In genomic region chr15:30941520-30941919, GRCh38 we compare ENCODE assay signal across 19 cellular contexts. TPM values are rescaled to one million over a fixed set of nuclear protein-coding genes. Genes with fewer than 3 reads are reported as not detected.
DNase-seq lines count a peak whose midpoint lies in the region; ATAC-seq and TF ChIP-seq lines count a peak whose summit lies in the region.
"Had no signal": no experiment of that assay in that cellular context is flagged by ENCODE, and none has a peak within 500 bp of the region (broad histone marks: within the 10 kb centered on the region; RNA-seq: fewer than 3 reads in every experiment).

No MANE protein-coding gene starts in this region.

- no peaks in the 10 kb centered on the region for H3K9me3 ChIP-seq in WERI-Rb-1 (ENCODE audit: severe bottlenecking)
- H3K9me3 ChIP-seq: BE2C had no signal

- H3K9me3 Mint-ChIP-seq in activated T-cell treated with anti-CD3 and anti-CD28 coated beads, Interleukin-2, amount 50 U/mL, for 24 hours, result no peaks in the 10 kb centered on the region
- no peaks in the 10 kb centered on the region for H3K9me3 Mint-ChIP-seq in activated T-cell treated with anti-CD3 and anti-CD28 coated beads, Interleukin-2, amount 50 U/mL, for 4 hours
- no peaks in the 10 kb centered on the region for H3K9me3 Mint-ChIP-seq in glutamatergic neuron (ENCODE audit: unreplicated experiment)
- no peaks in the 10 kb centered on the region for H3K9me3 Mint-ChIP-seq in stimulated activated naive B cell treated with anti-CD40 and anti-IgM and Interleukin-4, amounts not matched to agents 10 μg/mL and 1 μg/mL and 100 μg/mL, for 72 hours
- H3K9me3 Mint-ChIP-seq in effector memory CD8-positive, alpha-beta T cell, result no peaks in the 10 kb centered on the region
- H3K9me3 Mint-ChIP-seq: CD4-positive, alpha-beta T cell had no signal

- H3K36me3 Mint-ChIP-seq in activated T-cell treated with anti-CD3 and anti-CD28 coated beads, Interleukin-2, amount 50 U/mL, for 24 hours (ENCODE audit: low read depth), result peaks cover 95% of the 10 kb centered on the region
- peaks cover 32% of the 10 kb centered on the region for H3K36me3 Mint-ChIP-seq in activated T-cell treated with anti-CD3 and anti-CD28 coated beads, Interleukin-2, amount 50 U/mL, for 4 hours (ENCODE audit: insufficient read depth)
- peaks cover 4% of the 10 kb centered on the region for H3K36me3 Mint-ChIP-seq in glutamatergic neuron (ENCODE audit: unreplicated experiment)
- H3K36me3 Mint-ChIP-seq in stimulated activated naive B cell treated with anti-CD40 and anti-IgM and Interleukin-4, amounts not matched to agents 10 μg/mL and 1 μg/mL and 100 μg/mL, for 72 hours, result peaks cover 30 to 45% of the 10 kb centered on the region in 2 donors
- peaks cover 80% of the 10 kb centered on the region for H3K36me3 Mint-ChIP-seq in effector memory CD8-positive, alpha-beta T cell (ENCODE audit: insufficient read depth)

- no peaks in the 10 kb centered on the region for H3K4me1 Mint-ChIP-seq in activated T-cell treated with anti-CD3 and anti-CD28 coated beads, Interleukin-2, amount 50 U/mL, for 24 hours (ENCODE audit: low read depth)
- no peaks in the 10 kb centered on the region for H3K4me1 Mint-ChIP-seq in activated T-cell treated with anti-CD3 and anti-CD28 coated beads, Interleukin-2, amount 50 U/mL, for 4 hours (ENCODE audit: low read depth)
- peaks cover 11% of the 10 kb centered on the region for H3K4me1 Mint-ChIP-seq in glutamatergic neuron (ENCODE audit: low read depth, unreplicated experiment)
- H3K4me1 Mint-ChIP-seq in stimulated activated naive B cell treated with anti-CD40 and anti-IgM and Interleukin-4, amounts not matched to agents 10 μg/mL and 1 μg/mL and 100 μg/mL, for 72 hours, result no peaks in the 10 kb centered on the region
- no peaks in the 10 kb centered on the region for H3K4me1 Mint-ChIP-seq in effector memory CD8-positive, alpha-beta T cell (ENCODE audit: low read depth in 2 of 2)

- no peaks in the 10 kb centered on the region for H3K27me3 ChIP-seq in WERI-Rb-1 (ENCODE audit: insufficient read depth, low read depth, severe bottlenecking)
- H3K27me3 ChIP-seq: BE2C had no signal

- no peak for ATAC-seq in activated T-cell treated with anti-CD3 and anti-CD28 coated beads, Interleukin-2, amount 50 U/mL, for 4 hours
- ATAC-seq in stimulated activated naive B cell treated with anti-CD40 and anti-IgM and Interleukin-4, amounts not matched to agents 10 μg/mL and 1 μg/mL and 100 μg/mL, for 72 hours (replicated peaks), result no peak
- no peak for ATAC-seq in effector memory CD8-positive, alpha-beta T cell (replicated peaks)

- no peak overlapping the region for H3K27ac ChIP-seq in WERI-Rb-1

- no peak overlapping the region for H3K4me3 Mint-ChIP-seq in activated T-cell treated with anti-CD3 and anti-CD28 coated beads, Interleukin-2, amount 50 U/mL, for 24 hours
- no peak overlapping the region for H3K4me3 Mint-ChIP-seq in activated T-cell treated with anti-CD3 and anti-CD28 coated beads, Interleukin-2, amount 50 U/mL, for 4 hours
- no peak overlapping the region for H3K4me3 Mint-ChIP-seq in glutamatergic neuron (ENCODE audit: unreplicated experiment)
- no peak overlapping the region for H3K4me3 Mint-ChIP-seq in stimulated activated naive B cell treated with anti-CD40 and anti-IgM and Interleukin-4, amounts not matched to agents 10 μg/mL and 1 μg/mL and 100 μg/mL, for 72 hours
- no peak overlapping the region for H3K4me3 Mint-ChIP-seq in effector memory CD8-positive, alpha-beta T cell
- H3K4me3 Mint-ChIP-seq: CD4-positive, alpha-beta T cell had no signal

- peaks cover 92% of the 10 kb centered on the region for H3K36me3 ChIP-seq in WERI-Rb-1

- H3K4me3 ChIP-seq in WERI-Rb-1 (ENCODE audit: low read depth, low read length), result no peak overlapping the region

- DNase-seq in activated T-cell treated with anti-CD3 and anti-CD28 coated beads, Interleukin-2, amount 50 U/mL, for 24 hours, result no peak
- no peak for DNase-seq in activated T-cell treated with anti-CD3 and anti-CD28 coated beads, Interleukin-2, amount 50 U/mL, for 4 hours
- DNase-seq in WERI-Rb-1 (peak; percentile 16), glutamatergic neuron (peak; percentile 43), HPDE6-E6E7 (ENCODE audit: extremely low spot score) (no peak), NCI-H774 (lab: John Stamatoyannopoulos, UW) (no peak)
- no peak for DNase-seq in stimulated activated naive B cell treated with anti-CD40 and anti-IgM and Interleukin-4, amounts not matched to agents 10 μg/mL and 1 μg/mL and 100 μg/mL, for 72 hours
- no peak for DNase-seq in effector memory CD8-positive, alpha-beta T cell
- DNase-seq: 8988T; BE2C; Calu3; CD4-positive, alpha-beta T cell; DMS79; NCI-H1105 treated with DMSO at 0.1 percent for 48 hours; NCI-H187; NCI-H345; NCI-H526; NK-92 treated with Interleukin-12 subunit alpha and Interleukin-12 subunit beta, amount 100 ng/mL, for 24 hours; SIG-M5 had no signal

- 0 out of 2 replicates have a peak, but pooled peaks have one; percentile 30 for TF ChIP-seq CTCF in WERI-Rb-1 (IDR thresholded peaks at IDR 0.05; ENCODE audit: low read depth, low read length)
- TF ChIP-seq CTCF in glutamatergic neuron (IDR thresholded peaks at IDR 0.05; ENCODE audit: partially characterized antibody, unreplicated experiment), result no peak

- H3K27me3 Mint-ChIP-seq in activated T-cell treated with anti-CD3 and anti-CD28 coated beads, Interleukin-2, amount 50 U/mL, for 24 hours, result no peaks in the 10 kb centered on the region
- H3K27me3 Mint-ChIP-seq in activated T-cell treated with anti-CD3 and anti-CD28 coated beads, Interleukin-2, amount 50 U/mL, for 4 hours (ENCODE audit: low read depth), result no peaks in the 10 kb centered on the region
- H3K27me3 Mint-ChIP-seq in glutamatergic neuron (ENCODE audit: unreplicated experiment), result no peaks in the 10 kb centered on the region
- no peaks in the 10 kb centered on the region for H3K27me3 Mint-ChIP-seq in stimulated activated naive B cell treated with anti-CD40 and anti-IgM and Interleukin-4, amounts not matched to agents 10 μg/mL and 1 μg/mL and 100 μg/mL, for 72 hours
- H3K27me3 Mint-ChIP-seq in effector memory CD8-positive, alpha-beta T cell, result no peaks in the 10 kb centered on the region
- H3K27me3 Mint-ChIP-seq: CD4-positive, alpha-beta T cell had no signal

- peak overlapping the region; percentile 61 for H3K27ac Mint-ChIP-seq in activated T-cell treated with anti-CD3 and anti-CD28 coated beads, Interleukin-2, amount 50 U/mL, for 24 hours
- H3K27ac Mint-ChIP-seq in glutamatergic neuron (ENCODE audit: unreplicated experiment), result peak overlapping the region; percentile 75
- peak overlapping the region; percentile 84 for H3K27ac Mint-ChIP-seq in stimulated activated naive B cell treated with anti-CD40 and anti-IgM and Interleukin-4, amounts not matched to agents 10 μg/mL and 1 μg/mL and 100 μg/mL, for 72 hours
- no peak overlapping the region for H3K27ac Mint-ChIP-seq in effector memory CD8-positive, alpha-beta T cell

RNA-seq across cellular contexts. Expression of gene FAN1, which starts 37.8 kb away (rescaled TPM):
- total RNA-seq in activated T-cell treated with anti-CD3 and anti-CD28 coated beads, Interleukin-2, amount 50 U/mL, for 4 hours, result 10 to 100 TPM; 15.6 to 18.1 (median 16.7) TPM
- total RNA-seq in glutamatergic neuron (ENCODE audit: unreplicated experiment), result 22.9 TPM

RNA-seq across cellular contexts. Expression of gene MTMR10, which starts 49.9 kb away (rescaled TPM):
- 10 to 100 TPM in 2 of 3 donors, 1 to 10 TPM in 1; 9.1 to 12.3 (median 10.8) TPM for total RNA-seq in activated T-cell treated with anti-CD3 and anti-CD28 coated beads, Interleukin-2, amount 50 U/mL, for 4 hours
- 17.1 TPM for total RNA-seq in glutamatergic neuron (ENCODE audit: unreplicated experiment)

Comparison
In these comparisons a context has a peak if more than half of its experiments do, and no peak if none do; other contexts are left out.
1. DNase-seq: peak in WERI-Rb-1 (single experiment) and glutamatergic neuron (single experiment); none in activated T-cell treated with anti-CD3 and anti-CD28 coated beads, Interleukin-2, amount 50 U/mL, for 24 hours (single experiment), activated T-cell treated with anti-CD3 and anti-CD28 coated beads, Interleukin-2, amount 50 U/mL, for 4 hours (single experiment), stimulated activated naive B cell treated with anti-CD40 and anti-IgM and Interleukin-4, amounts not matched to agents 10 μg/mL and 1 μg/mL and 100 μg/mL, for 72 hours (single experiment), HPDE6-E6E7 (single experiment), effector memory CD8-positive, alpha-beta T cell (0 of 3) and NCI-H774 (single experiment).
2. H3K27ac Mint-ChIP-seq: peak in activated T-cell treated with anti-CD3 and anti-CD28 coated beads, Interleukin-2, amount 50 U/mL, for 24 hours (single experiment), glutamatergic neuron (single experiment) and stimulated activated naive B cell treated with anti-CD40 and anti-IgM and Interleukin-4, amounts not matched to agents 10 μg/mL and 1 μg/mL and 100 μg/mL, for 72 hours (single experiment); none in effector memory CD8-positive, alpha-beta T cell (0 of 2).